ENCODE assay signal across 24 cellular contexts in the genomic region with DNA sequence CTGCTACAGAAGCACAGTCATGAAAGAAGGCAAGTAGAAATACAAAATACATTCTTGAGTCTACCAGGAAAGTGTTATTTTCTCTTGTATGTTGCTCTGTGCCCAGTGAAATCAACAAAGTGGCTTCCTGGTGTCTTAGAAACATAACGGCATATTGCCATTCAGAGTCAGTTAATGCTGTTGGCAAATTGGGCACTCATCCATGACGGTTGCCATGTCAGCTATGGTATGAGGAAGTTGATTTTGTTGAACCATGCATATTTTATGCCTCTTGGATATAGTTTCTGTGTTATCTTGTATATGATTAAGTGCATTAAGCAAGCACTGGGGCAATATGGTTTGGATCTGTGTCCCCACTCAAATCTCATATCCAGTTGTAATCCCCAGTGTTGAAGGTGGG.
DNase-seq lines count a peak whose midpoint lies in the region.
"Had no signal": no experiment of that assay in that cellular context is flagged by ENCODE, and none has a peak within 500 bp of the region (broad histone marks: within the 10 kb centered on the region; RNA-seq: fewer than 3 reads in every experiment).

No MANE protein-coding gene starts in this region.

- DNase-seq in NCI-H2171 treated with DMSO at 0.1 percent for 48 hours (lab: John Stamatoyannopoulos, UW) (peak; percentile 25), NCI-H2171 (lab: John Stamatoyannopoulos, UW) (no peak), KBM-7 (peak; percentile 71), NCI-H526 treated with DMSO at 0.1 percent for 48 hours (lab: John Stamatoyannopoulos, UW) (peak; percentile 61), left kidney (ENCODE audit: low read depth, low spot score) (peak; percentile 16), mucosa of gallbladder (ENCODE audit: low spot score) (no peak), HCEC 1CT (no peak), AML-193 (lab: John Stamatoyannopoulos, UW) (no peak)
- DNase-seq: activated CD4-positive, alpha-beta T cell treated with anti-CD3 and anti-CD28 coated beads for 4 hours; activated gamma-delta T cell; activated naive CD8-positive, alpha-beta T cell treated with anti-CD3 and anti-CD28 coated beads, Interleukin-2, amount 50 U/mL, for 24 hours; activated T-cell treated with anti-CD3 and anti-CD28 coated beads, Interleukin-2, amount 50 U/mL, for 24 hours; C1 segment of cervical spinal cord; Calu3; dorsolateral prefrontal cortex; GOT3; hypothalamus; immature natural killer cell; Karpas-422; left lung; mesendoderm; NCI-H1930; NCI-H82; stimulated activated CD4-positive, alpha-beta T cell treated with anti-CD3 and anti-CD28 coated beads, Interleukin-4, amount 100 ng/mL, for 24 hours had no signal

- in situ Hi-C loops in KBM-7 (cut with MboI; ENCODE audit: low pct_unique_long_range_greater_than_20kb, low sequenced_read_pairs), result loop anchor here (25.0 kb wide), 1 partner anchor 97 kb away; no protein-coding TSS in a partner anchor

Comparison
In these comparisons a context has a peak if more than half of its experiments do, and no peak if none do; other contexts are left out.
1. DNase-seq: peak in NCI-H2171 treated with DMSO at 0.1 percent for 48 hours (single experiment), KBM-7 (single experiment), NCI-H526 treated with DMSO at 0.1 percent for 48 hours (single experiment) and left kidney (single experiment); none in NCI-H2171 (single experiment), mucosa of gallbladder (single experiment), HCEC 1CT (single experiment) and AML-193 (0 of 2).